Comparison of ENCODE assay signal across 15 cellular contexts in the genomic region with DNA sequence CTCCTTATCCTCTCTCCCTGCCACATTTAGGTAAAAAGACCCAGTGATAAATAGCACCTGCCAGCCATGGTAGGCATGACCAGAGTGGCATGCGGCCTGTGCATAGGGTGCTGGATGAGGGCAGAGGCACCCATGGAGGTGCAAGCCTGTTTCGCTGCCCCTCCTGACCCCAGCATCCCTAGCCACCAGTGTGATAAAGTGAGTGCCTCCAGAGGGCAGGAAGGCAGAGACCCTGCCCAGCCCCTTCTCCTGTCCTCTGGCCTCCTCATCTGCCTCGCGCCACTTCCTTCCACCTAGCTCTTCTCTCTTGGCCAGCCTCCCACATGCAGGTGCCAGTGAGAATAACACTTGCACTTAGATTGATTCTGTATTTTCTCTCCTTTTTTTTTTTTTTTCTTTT.
DNase-seq lines count a peak whose midpoint lies in the region; ATAC-seq and TF ChIP-seq lines count a peak whose summit lies in the region.
"Had no signal": no experiment of that assay in that cellular context is flagged by ENCODE, and none has a peak within 500 bp of the region (broad histone marks: within the 10 kb centered on the region; RNA-seq: fewer than 3 reads in every experiment).

No MANE protein-coding gene starts in this region.

- no peaks in the 10 kb centered on the region for H3K9me2 ChIP-seq in OCI-LY7 (ENCODE audit: insufficient read depth, low read length)

- intact Hi-C loops in OCI-LY7 (cut with micrococcal nuclease; ENCODE audit: unreplicated experiment): loop anchor here (1.0 to 10.0 kb wide), 7 partner anchors 14 to 1069 kb away; partner anchors contain the start of gene FUT8

- peaks cover 17% of the 10 kb centered on the region for H3K36me3 Mint-ChIP-seq in activated CD8-positive, alpha-beta memory T cell treated with anti-CD3 and anti-CD28 coated beads, Interleukin-2, amount 10 ng/mL, durations not matched to agents 7 days and 5 days
- H3K36me3 Mint-ChIP-seq in central memory CD8-positive, alpha-beta T cell (ENCODE audit: insufficient read depth): no peaks in the 10 kb centered on the region

- BruUV-seq in OCI-LY7 (replicated peaks; lab: Mats Ljungman, UMichigan): TSS peak; percentile 87

- CTCF ChIA-PET in activated CD8-positive, alpha-beta memory T cell treated with anti-CD3 and anti-CD28 coated beads, Interleukin-2, amount 10 ng/mL, durations not matched to agents 7 days and 5 days (lab: Charles Lee): interaction anchor here (0.9 to 7.5 kb wide), 9 partner anchors 12 to 140 kb away, joined by 3 to 47 read pairs (median 5); no protein-coding TSS in a partner anchor
- CTCF ChIA-PET in OCI-LY7 (lab: Charles Lee; ENCODE audit: unreplicated experiment): interaction anchor here (0.6 to 2.4 kb wide), 8 partner anchors 16 to 98 kb away, joined by 3 to 8 read pairs (median 3); no protein-coding TSS in a partner anchor

- H3K36me3 ChIP-seq in OCI-LY7 (ENCODE audit: insufficient read depth, low read length): peaks cover 13% of the 10 kb centered on the region; the same call in 1 of the 2 replicates
- H3K36me3 ChIP-seq: neutrophil had no signal

- TF ChIP-seq CTCF in OCI-LY7 (conservative IDR thresholded peaks at IDR 0.05; ENCODE audit: low read length): no peak
- no peak for TF ChIP-seq CTCF in GM10266 (IDR thresholded peaks at IDR 0.05; ENCODE audit: control insufficient read depth, insufficient read depth, low read depth, missing control alignments)

- H4K20me1 ChIP-seq in OCI-LY7 (ENCODE audit: insufficient read depth, low read length): no peaks in the 10 kb centered on the region

- peaks cover 89% of the 10 kb centered on the region for H3K4me1 ChIP-seq in OCI-LY7 (ENCODE audit: insufficient read depth, low read length, poor library complexity, severe bottlenecking)

- peak overlapping the region; percentile 86 for H3K4me2 ChIP-seq in OCI-LY7 (ENCODE audit: low read length)

- POLR2A ChIA-PET in OCI-LY7 (lab: Charles Lee): interaction anchor here (0.5 to 15.8 kb wide), 31 partner anchors 8 to 964 kb away, joined by 3 to 378 read pairs (median 5); partner anchors contain the start of gene FUT8

- H3K27ac ChIP-seq in OCI-LY7 (ENCODE audit: low read depth, low read length, poor library complexity, severe bottlenecking): peak overlapping the region; percentile 99
- H3K27ac ChIP-seq: neutrophil had no signal

- H3K4me3 Mint-ChIP-seq in activated CD8-positive, alpha-beta memory T cell treated with anti-CD3 and anti-CD28 coated beads, Interleukin-2, amount 10 ng/mL, durations not matched to agents 7 days and 5 days: no peak overlapping the region
- no peak overlapping the region for H3K4me3 Mint-ChIP-seq in central memory CD8-positive, alpha-beta T cell
- H3K4me3 Mint-ChIP-seq in stimulated activated naive CD8-positive, alpha-beta T cell treated with anti-CD3 and anti-CD28 coated beads, Interleukin-15, amount 100 ng/mL, for 72 hours: peak overlapping the region; percentile 60 to 91

- peaks cover 22% of the 10 kb centered on the region; the same call in 1 of the 2 replicates for H3K79me2 ChIP-seq in OCI-LY7 (ENCODE audit: insufficient read depth, low read depth, low read length)

- H2AFZ ChIP-seq in OCI-LY7 (ENCODE audit: low read length): no peak overlapping the region

- no peak for DNase-seq in activated CD8-positive, alpha-beta memory T cell treated with anti-CD3 and anti-CD28 coated beads, Interleukin-2, amount 10 ng/mL, durations not matched to agents 7 days and 5 days
- no peak for DNase-seq in activated CD8-positive, alpha-beta memory T cell treated with anti-CD3 and anti-CD28 coated beads for 24 hours
- DNase-seq in OCI-LY7 (ENCODE audit: low spot score) (peak; percentile 89), NCI-H146 (lab: John Stamatoyannopoulos, UW) (no peak), activated gamma-delta T cell (lab: John Stamatoyannopoulos, UW) (no peak), GM10266 (ENCODE audit: extremely low spot score) (no peak)
- DNase-seq in central memory CD8-positive, alpha-beta T cell (ENCODE audit: low spot score in 2 of 2): no peak
- no peak for DNase-seq in stimulated activated naive CD8-positive, alpha-beta T cell treated with anti-CD3 and anti-CD28 coated beads, Interleukin-15, amount 100 ng/mL, for 72 hours
- DNase-seq: ACHN; activated CD8-positive, alpha-beta memory T cell treated with anti-CD3 and anti-CD28 coated beads, Interleukin-2, amount 50 U/mL, for 4 hours; HCEC 1CT; left ventricle myocardium superior; NCI-H187; SIG-M5 had no signal

- H3K27me3 Mint-ChIP-seq in activated CD8-positive, alpha-beta memory T cell treated with anti-CD3 and anti-CD28 coated beads, Interleukin-2, amount 10 ng/mL, durations not matched to agents 7 days and 5 days: no peaks in the 10 kb centered on the region
- no peaks in the 10 kb centered on the region for H3K27me3 Mint-ChIP-seq in central memory CD8-positive, alpha-beta T cell
- H3K27me3 Mint-ChIP-seq in stimulated activated naive CD8-positive, alpha-beta T cell treated with anti-CD3 and anti-CD28 coated beads, Interleukin-15, amount 100 ng/mL, for 72 hours: no peaks in the 10 kb centered on the region

- peak overlapping the region; percentile 92 for H3K27ac Mint-ChIP-seq in activated CD8-positive, alpha-beta memory T cell treated with anti-CD3 and anti-CD28 coated beads, Interleukin-2, amount 10 ng/mL, durations not matched to agents 7 days and 5 days
- peak overlapping the region; percentile 65 for H3K27ac Mint-ChIP-seq in central memory CD8-positive, alpha-beta T cell (ENCODE audit: low read depth)
- peak overlapping the region in 1 of 2 donors; percentile 93 for H3K27ac Mint-ChIP-seq in stimulated activated naive CD8-positive, alpha-beta T cell treated with anti-CD3 and anti-CD28 coated beads, Interleukin-15, amount 100 ng/mL, for 72 hours

- no peak for ATAC-seq in activated CD8-positive, alpha-beta memory T cell treated with anti-CD3 and anti-CD28 coated beads, Interleukin-2, amount 10 ng/mL, durations not matched to agents 7 days and 5 days
- ATAC-seq in central memory CD8-positive, alpha-beta T cell (replicated peaks; ENCODE audit: extremely low read depth, poor library complexity, severe bottlenecking): no peak
- ATAC-seq in stimulated activated naive CD8-positive, alpha-beta T cell treated with anti-CD3 and anti-CD28 coated beads, Interleukin-15, amount 100 ng/mL, for 72 hours: no peak
- ATAC-seq: left ventricle myocardium superior had no signal

- H3K9me3 Mint-ChIP-seq in activated CD8-positive, alpha-beta memory T cell treated with anti-CD3 and anti-CD28 coated beads, Interleukin-2, amount 10 ng/mL, durations not matched to agents 7 days and 5 days (ENCODE audit: low read depth): peaks cover 2% of the 10 kb centered on the region
- H3K9me3 Mint-ChIP-seq in central memory CD8-positive, alpha-beta T cell: no peaks in the 10 kb centered on the region
- H3K9me3 Mint-ChIP-seq in stimulated activated naive CD8-positive, alpha-beta T cell treated with anti-CD3 and anti-CD28 coated beads, Interleukin-15, amount 100 ng/mL, for 72 hours: no peaks in the 10 kb centered on the region

- H3K4me1 Mint-ChIP-seq in activated CD8-positive, alpha-beta memory T cell treated with anti-CD3 and anti-CD28 coated beads, Interleukin-2, amount 10 ng/mL, durations not matched to agents 7 days and 5 days: peaks cover 80% of the 10 kb centered on the region
- peaks cover 28% of the 10 kb centered on the region for H3K4me1 Mint-ChIP-seq in central memory CD8-positive, alpha-beta T cell
- peaks cover 75% of the 10 kb centered on the region for H3K4me1 Mint-ChIP-seq in stimulated activated naive CD8-positive, alpha-beta T cell treated with anti-CD3 and anti-CD28 coated beads, Interleukin-15, amount 100 ng/mL, for 72 hours

- peak overlapping the region; percentile 53 for H3K4me3 ChIP-seq in OCI-LY7 (ENCODE audit: low read depth, low read length, poor library complexity, severe bottlenecking)

- H3K9me3 ChIP-seq in OCI-LY7 (ENCODE audit: low read length): peaks cover 12% of the 10 kb centered on the region; the same call in 1 of the 2 replicates
- H3K9me3 ChIP-seq: neutrophil had no signal

Comparison
In these comparisons a context has a peak if more than half of its experiments do, and no peak if none do; other contexts are left out.
1. H3K4me3 Mint-ChIP-seq: peak in stimulated activated naive CD8-positive, alpha-beta T cell treated with anti-CD3 and anti-CD28 coated beads, Interleukin-15, amount 100 ng/mL, for 72 hours (2 of 2); none in activated CD8-positive, alpha-beta memory T cell treated with anti-CD3 and anti-CD28 coated beads, Interleukin-2, amount 10 ng/mL, durations not matched to agents 7 days and 5 days (single experiment) and central memory CD8-positive, alpha-beta T cell (single experiment).